In the genomic region with DNA sequence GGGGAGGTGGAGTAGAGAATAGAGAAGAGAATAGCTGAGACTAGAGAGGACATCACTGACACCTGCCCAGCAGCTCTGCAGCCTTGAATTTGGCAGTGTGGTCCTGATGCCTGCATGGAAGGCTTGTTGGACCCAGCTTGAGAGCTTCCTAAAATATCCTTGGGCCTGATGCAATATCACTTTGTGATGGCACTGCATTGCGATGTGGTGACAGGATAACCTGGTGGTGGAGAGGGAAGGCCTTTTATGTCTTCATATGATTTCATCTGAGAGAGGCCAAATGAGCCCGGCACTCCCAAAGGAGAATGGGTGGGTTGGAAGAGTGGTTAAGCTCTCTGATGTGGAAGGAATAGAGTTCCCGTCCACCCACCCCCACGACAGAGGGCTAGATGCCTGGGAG, we compare ENCODE assay signal across 8 cellular contexts.
DNase-seq lines count a peak whose midpoint lies in the region; ATAC-seq, FAIRE-seq and TF ChIP-seq lines count a peak whose summit lies in the region.

No MANE protein-coding gene starts in this region.

- no peak for FAIRE-seq in small intestine (lab: Jason Lieb, UNC)

- no peaks in the 10 kb centered on the region for H3K36me3 ChIP-seq in SK-N-MC (ENCODE audit: insufficient read depth, low read length)
- no peaks in the 10 kb centered on the region for H3K36me3 ChIP-seq in cardiac muscle cell
- no peaks in the 10 kb centered on the region for H3K36me3 ChIP-seq in small intestine (ENCODE audit: control insufficient read depth in 2 of 2, insufficient read depth in 2 of 2, low read length in 2 of 2)

- H3K27ac ChIP-seq in SK-N-MC (peak overlapping the region; percentile 97), cardiac muscle cell (peak overlapping the region; percentile 94), small intestine (ENCODE audit: low read depth in 1 of 2, low read length in 1 of 2) (peak overlapping the region; percentile 15 to 97)

- TF ChIP-seq CTCF in cardiac muscle cell (IDR thresholded peaks at IDR 0.05; ENCODE audit: low read depth, low read length), result no peak

- H3K9me3 ChIP-seq in SK-N-MC (ENCODE audit: low read depth, low read length) (no peaks in the 10 kb centered on the region), cardiac muscle cell (ENCODE audit: low read depth) (no peaks in the 10 kb centered on the region), small intestine (ENCODE audit: control insufficient read depth, low read depth) (no peaks in the 10 kb centered on the region)

- DNase-seq in H4 (ENCODE audit: low spot score) (peak; percentile 10), SK-N-MC (ENCODE audit: low read depth, low spot score) (no peak), cardiac muscle cell (ENCODE audit: low read depth in 1 of 2, low spot score in 1 of 2) (no peak), small intestine (no peak), NK-92 (lab: John Stamatoyannopoulos, UW; ENCODE audit: unreplicated experiment) (no peak), NCI-H446 treated with DMSO at 0.1 percent for 48 hours (lab: John Stamatoyannopoulos, UW) (no peak), medulla oblongata (ENCODE audit: extremely low spot score) (no peak)

- H3K27me3 ChIP-seq in cardiac muscle cell, result no peaks in the 10 kb centered on the region
- no peaks in the 10 kb centered on the region for H3K27me3 ChIP-seq in small intestine (ENCODE audit: control insufficient read depth in 2 of 2, insufficient read depth in 2 of 2, low read length in 2 of 2)

- WGBS in small intestine, 3 donors, result 76 to 95% (median 79%) methylated on average over 4 of the region's 4 CpGs

- no peak for ATAC-seq in HG03196 (IDR thresholded peaks at IDR 0.05; ENCODE audit: unreplicated experiment)

- H3K4me1 ChIP-seq in cardiac muscle cell (ENCODE audit: low read depth), result peaks cover 51% of the 10 kb centered on the region
- peaks cover 3 to 13% of the 10 kb centered on the region in 2 donors for H3K4me1 ChIP-seq in small intestine (ENCODE audit: control insufficient read depth in 2 of 2, insufficient read depth in 1 of 2, low read depth in 1 of 2, low read length in 1 of 2)

- peak overlapping the region; percentile 75; the same call in 1 of the 2 replicates for H3K4me3 ChIP-seq in SK-N-MC
- H3K4me3 ChIP-seq in cardiac muscle cell, result no peak overlapping the region
- H3K4me3 ChIP-seq in small intestine (ENCODE audit: low read depth in 1 of 2, low read length in 2 of 2), result no peak overlapping the region

- H3K9ac ChIP-seq in SK-N-MC (ENCODE audit: insufficient read length), result peak overlapping the region; percentile 66
